In genomic region chr7:106887376-106887775, GRCh38 we compare ENCODE assay signal across 13 cellular contexts.
DNase-seq lines count a peak whose midpoint lies in the region; ATAC-seq and TF ChIP-seq lines count a peak whose summit lies in the region.
"Had no signal": no experiment of that assay in that cellular context is flagged by ENCODE, and none has a peak within 500 bp of the region (broad histone marks: within the 10 kb centered on the region; RNA-seq: fewer than 3 reads in every experiment).

No MANE protein-coding gene starts in this region.

- CTCF ChIA-PET in GM10248 (lab: Yijun Ruan, JAX), result no interaction called here

- ATAC-seq in GM18870 (IDR thresholded peaks at IDR 0.05; ENCODE audit: unreplicated experiment) (peak; percentile 62), HG02588 (IDR thresholded peaks at IDR 0.05; ENCODE audit: unreplicated experiment) (peak; percentile 67), GM19328 (IDR thresholded peaks at IDR 0.05; ENCODE audit: unreplicated experiment) (no peak)
- ATAC-seq: lower lobe of right lung, Right ventricle myocardium inferior had no signal

- POLR2A ChIA-PET in GM10248 (lab: Yijun Ruan, JAX), result no interaction called here

- DNase-seq in GM10248 (ENCODE audit: extremely low spot score), result peak; percentile 39
- DNase-seq in KBM-7, result peak; percentile 29
- DNase-seq in EL, result no peak
- no peak for DNase-seq in NOMO-1 (lab: John Stamatoyannopoulos, UW; ENCODE audit: unreplicated experiment in 2 of 2)
- DNase-seq in globus pallidus (ENCODE audit: low spot score), result no peak
- DNase-seq: activated naive CD4-positive, alpha-beta T cell; glutamatergic neuron; lower lobe of right lung; ovary had no signal

- in situ Hi-C loops in KBM-7 (cut with MboI; ENCODE audit: low pct_unique_long_range_greater_than_20kb, low sequenced_read_pairs), result no loop called here

- no peak for TF ChIP-seq CTCF in GM10248 (IDR thresholded peaks at IDR 0.05; ENCODE audit: control extremely low read depth, extremely low read depth, low read depth, missing control alignments)

Comparison
In these comparisons a context has a peak if more than half of its experiments do, and no peak if none do; other contexts are left out.
1. DNase-seq: peak in GM10248 (single experiment) and KBM-7 (single experiment); none in EL (single experiment), NOMO-1 (0 of 2) and globus pallidus (single experiment).